Comparison of ENCODE assay signal across 10 cellular contexts in genomic region chr2:28407976-28408690, GRCh38. TPM values are rescaled to one million over a fixed set of nuclear protein-coding genes. Genes with fewer than 3 reads are reported as not detected.
DNase-seq lines count a peak whose midpoint lies in the region; ATAC-seq and TF ChIP-seq lines count a peak whose summit lies in the region.
"Had no signal": no experiment of that assay in that cellular context is flagged by ENCODE, and none has a peak within 500 bp of the region (broad histone marks: within the 10 kb centered on the region; RNA-seq: fewer than 3 reads in every experiment).

No MANE protein-coding gene starts in this region.

- peaks cover 54% of the 10 kb centered on the region for H3K4me1 Mint-ChIP-seq in T-helper 2 cell treated with Interferon-gamma antibody and Interleukin-4, amounts not matched to agents 5 μg/mL and 100 μg/mL, for 36 hours (ENCODE audit: low read depth)

- DNase-seq in T-helper 2 cell treated with Interferon-gamma antibody and Interleukin-4, amounts not matched to agents 5 μg/mL and 100 μg/mL, for 36 hours (ENCODE audit: low spot score): no peak
- DNase-seq in T-helper 2 cell (no peak), WERI-Rb-1 (peak; percentile 42), spleen (no peak), SW480 (ENCODE audit: low spot score) (no peak), foreskin fibroblast (no peak)
- DNase-seq: kidney, NCI-H1105 had no signal

- ATAC-seq in gastroesophageal sphincter: no peak
- ATAC-seq in HG02678 (IDR thresholded peaks at IDR 0.05; ENCODE audit: unreplicated experiment): no peak

- TF ChIP-seq POLR2A in gastroesophageal sphincter (IDR thresholded peaks at IDR 0.05) (peak in 1 of 2 donors; percentile 16), spleen (IDR thresholded peaks at IDR 0.05) (no peak)

- no peaks in the 10 kb centered on the region for H3K9me3 ChIP-seq in WERI-Rb-1 (ENCODE audit: severe bottlenecking)
- H3K9me3 ChIP-seq in gastroesophageal sphincter: no peaks in the 10 kb centered on the region
- no peaks in the 10 kb centered on the region for H3K9me3 ChIP-seq in spleen

- H3K9me3 Mint-ChIP-seq in T-helper 2 cell treated with Interferon-gamma antibody and Interleukin-4, amounts not matched to agents 5 μg/mL and 100 μg/mL, for 36 hours: no peaks in the 10 kb centered on the region

- peak overlapping the region; percentile 3 for H3K4me3 Mint-ChIP-seq in T-helper 2 cell treated with Interferon-gamma antibody and Interleukin-4, amounts not matched to agents 5 μg/mL and 100 μg/mL, for 36 hours

- H3K27ac Mint-ChIP-seq in T-helper 2 cell treated with Interferon-gamma antibody and Interleukin-4, amounts not matched to agents 5 μg/mL and 100 μg/mL, for 36 hours: peak overlapping the region; percentile 96

- no peak overlapping the region for H3K27ac ChIP-seq in WERI-Rb-1
- H3K27ac ChIP-seq in gastroesophageal sphincter: peak overlapping the region in 3 of 4 donors; percentile 46 to 61 (median 60)
- H3K27ac ChIP-seq in spleen: peak overlapping the region in 7 of 8 donors; percentile 46 to 92 (median 79)

- H3K36me3 ChIP-seq in WERI-Rb-1 (peaks cover 16% of the 10 kb centered on the region), gastroesophageal sphincter (peaks cover 2 to 100% of the 10 kb centered on the region in 2 donors), spleen (peaks cover 0 to 100% (median 91%) of the 10 kb centered on the region in 6 donors)

- peaks cover 0 to 79% (median 19%) of the 10 kb centered on the region in 3 donors for H3K4me1 ChIP-seq in gastroesophageal sphincter
- peaks cover 46 to 100% (median 95%) of the 10 kb centered on the region in 6 donors for H3K4me1 ChIP-seq in spleen

- H3K4me3 ChIP-seq in WERI-Rb-1 (ENCODE audit: low read depth, low read length) (no peak overlapping the region), gastroesophageal sphincter (no peak overlapping the region), spleen (no peak overlapping the region), foreskin fibroblast (ENCODE audit: low read depth in 1 of 2, low read length in 2 of 2) (no peak overlapping the region)

- TF ChIP-seq EP300 in gastroesophageal sphincter (IDR thresholded peaks at IDR 0.05): no peak

- H3K27me3 ChIP-seq in WERI-Rb-1 (ENCODE audit: insufficient read depth, low read depth, severe bottlenecking): no peaks in the 10 kb centered on the region
- no peaks in the 10 kb centered on the region for H3K27me3 ChIP-seq in gastroesophageal sphincter
- H3K27me3 ChIP-seq in spleen (replicated peaks in 1 of 7): no peaks in the 10 kb centered on the region

- 83 to 100% methylated on average over 1 to 2 of the region's 5 CpGs for WGBS in gastroesophageal sphincter (ENCODE audit: low coverage in 1 of 2), 2 donors
- 77 to 88% (median 81%) methylated on average over 5 of the region's 5 CpGs for WGBS in spleen, 5 donors

- intact Hi-C loops in spleen (cut with DNase I; ENCODE audit: low total_unique reads): no loop called here

- H3K27me3 Mint-ChIP-seq in T-helper 2 cell treated with Interferon-gamma antibody and Interleukin-4, amounts not matched to agents 5 μg/mL and 100 μg/mL, for 36 hours (ENCODE audit: low read depth): no peaks in the 10 kb centered on the region

- TF ChIP-seq CTCF in WERI-Rb-1 (IDR thresholded peaks at IDR 0.05; ENCODE audit: low read depth, low read length): no peak
- TF ChIP-seq CTCF in gastroesophageal sphincter (IDR thresholded peaks at IDR 0.05): no peak
- TF ChIP-seq CTCF in spleen (IDR thresholded peaks at IDR 0.05 in 8 of 11, conservative IDR thresholded peaks at IDR 0.05 in 3 of 11): no peak
- no peak for TF ChIP-seq CTCF in foreskin fibroblast (IDR thresholded peaks at IDR 0.05; ENCODE audit: low read depth, low read length)

- H3K36me3 Mint-ChIP-seq in T-helper 2 cell treated with Interferon-gamma antibody and Interleukin-4, amounts not matched to agents 5 μg/mL and 100 μg/mL, for 36 hours (ENCODE audit: low read depth): peaks cover 60% of the 10 kb centered on the region

RNA-seq across cellular contexts. Expression of gene FOSL2, which starts 15.5 kb away (rescaled TPM):
- 100 to 1,000 TPM in 3 of 4 donors, 10 to 100 TPM in 1; 75.3 to 152 (median 132) TPM for total RNA-seq in gastroesophageal sphincter
- 100 to 1,000 TPM in 3 of 7 donors, 10 to 100 TPM in 4; 53.0 to 134 (median 97.1) TPM for total RNA-seq in spleen
- polyA plus RNA-seq in spleen: 10 to 100 TPM in 1 of 3 donors, 1 to 10 TPM in 2; 3.2 to 14.8 (median 4.7) TPM
